22 cellular contexts compared by ENCODE assay signal in the genomic region with DNA sequence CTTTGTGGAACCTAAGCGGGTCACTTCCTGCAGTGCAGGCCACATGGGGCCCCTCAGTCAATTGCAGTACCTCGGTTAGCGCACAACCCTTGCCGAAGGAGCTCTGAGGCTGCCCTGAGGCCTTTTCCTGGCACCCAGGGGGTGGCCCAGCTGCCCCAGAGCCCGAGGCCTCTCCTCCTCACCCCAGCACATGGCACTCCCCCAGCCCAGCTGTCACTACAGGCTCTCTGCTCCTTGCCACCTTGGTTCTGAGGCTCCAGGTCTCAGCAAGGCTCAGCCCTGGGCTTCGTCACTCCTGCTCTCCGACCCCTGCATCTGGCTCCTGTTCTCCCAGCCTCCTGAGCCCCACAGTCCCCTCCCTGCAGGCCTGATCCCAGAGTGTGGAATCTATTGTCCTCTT.
"Had no signal": no experiment of that assay in that cellular context is flagged by ENCODE, and none has a peak within 500 bp of the region (broad histone marks: within the 10 kb centered on the region; RNA-seq: fewer than 3 reads in every experiment).

No MANE protein-coding gene starts in this region.

- H3K4me3 ChIP-seq: cardiac muscle cell had no signal

- H3K27ac Mint-ChIP-seq: activated CD4-positive, alpha-beta memory T cell treated with anti-CD3 and anti-CD28 coated beads for 36 hours; activated CD4-positive, alpha-beta T cell treated with anti-CD3 and anti-CD28 coated beads, Interleukin-2, amount 10 ng/mL, durations not matched to agents 7 days and 5 days; activated naive CD8-positive, alpha-beta T cell had no signal

- H3K9me3 Mint-ChIP-seq: activated CD4-positive, alpha-beta memory T cell treated with anti-CD3 and anti-CD28 coated beads for 36 hours; activated CD4-positive, alpha-beta T cell treated with anti-CD3 and anti-CD28 coated beads, Interleukin-2, amount 10 ng/mL, durations not matched to agents 7 days and 5 days; activated T-cell treated with anti-CD3 and anti-CD28 coated beads, Interleukin-2, amount 50 U/mL, for 4 hours had no signal

- DNase-seq: activated CD4-positive, alpha-beta memory T cell treated with anti-CD3 and anti-CD28 coated beads for 36 hours; activated CD4-positive, alpha-beta T cell treated with anti-CD3 and anti-CD28 coated beads, Interleukin-2, amount 10 ng/mL, durations not matched to agents 7 days and 5 days; activated CD4-positive, CD25-positive, alpha-beta regulatory T cell; activated CD8-positive, alpha-beta memory T cell treated with anti-CD3 and anti-CD28 coated beads for 24 hours; activated effector memory CD4-positive, alpha-beta T cell treated with anti-CD3 and anti-CD28 coated beads, Interleukin-2, amount 50 U/mL, for 16 hours; activated naive CD4-positive, alpha-beta T cell treated with Interleukin-2 at 50 U/mL for 16 hours; activated T-cell treated with anti-CD3 and anti-CD28 coated beads, Interleukin-2, amount 50 U/mL, for 4 hours; brain microvascular endothelial cell; cerebellar nuclear complex; MM.1S; NCI-H1105; NCI-H1694; NCI-H2029; NCI-H2107; NCI-H2171 treated with DMSO at 0.1 percent for 48 hours; NCI-H226; SK-N-SH; T-helper 1 cell had no signal

- H3K27me3 ChIP-seq: brain microvascular endothelial cell, cardiac muscle cell had no signal

- H3K27ac ChIP-seq: brain microvascular endothelial cell, cardiac muscle cell, VCaP had no signal

- H3K9ac ChIP-seq: SK-N-SH had no signal

- H3K36me3 ChIP-seq: brain microvascular endothelial cell, cardiac muscle cell had no signal

- H3K4me1 Mint-ChIP-seq: activated CD4-positive, alpha-beta T cell treated with anti-CD3 and anti-CD28 coated beads, Interleukin-2, amount 10 ng/mL, durations not matched to agents 7 days and 5 days had no signal

- ATAC-seq: activated T-cell treated with anti-CD3 and anti-CD28 coated beads, Interleukin-2, amount 50 U/mL, for 4 hours had no signal

- H3K4me2 ChIP-seq: SK-N-SH had no signal

- H3K4me3 Mint-ChIP-seq: activated CD4-positive, alpha-beta memory T cell treated with anti-CD3 and anti-CD28 coated beads for 36 hours; activated CD4-positive, alpha-beta T cell treated with anti-CD3 and anti-CD28 coated beads, Interleukin-2, amount 10 ng/mL, durations not matched to agents 7 days and 5 days; activated naive CD8-positive, alpha-beta T cell; activated T-cell treated with anti-CD3 and anti-CD28 coated beads, Interleukin-2, amount 50 U/mL, for 4 hours had no signal

- H3K9me3 ChIP-seq: SK-N-SH had no signal

- FAIRE-seq: colon had no signal
